Comparison of ENCODE assay signal across 15 cellular contexts in the genomic region with DNA sequence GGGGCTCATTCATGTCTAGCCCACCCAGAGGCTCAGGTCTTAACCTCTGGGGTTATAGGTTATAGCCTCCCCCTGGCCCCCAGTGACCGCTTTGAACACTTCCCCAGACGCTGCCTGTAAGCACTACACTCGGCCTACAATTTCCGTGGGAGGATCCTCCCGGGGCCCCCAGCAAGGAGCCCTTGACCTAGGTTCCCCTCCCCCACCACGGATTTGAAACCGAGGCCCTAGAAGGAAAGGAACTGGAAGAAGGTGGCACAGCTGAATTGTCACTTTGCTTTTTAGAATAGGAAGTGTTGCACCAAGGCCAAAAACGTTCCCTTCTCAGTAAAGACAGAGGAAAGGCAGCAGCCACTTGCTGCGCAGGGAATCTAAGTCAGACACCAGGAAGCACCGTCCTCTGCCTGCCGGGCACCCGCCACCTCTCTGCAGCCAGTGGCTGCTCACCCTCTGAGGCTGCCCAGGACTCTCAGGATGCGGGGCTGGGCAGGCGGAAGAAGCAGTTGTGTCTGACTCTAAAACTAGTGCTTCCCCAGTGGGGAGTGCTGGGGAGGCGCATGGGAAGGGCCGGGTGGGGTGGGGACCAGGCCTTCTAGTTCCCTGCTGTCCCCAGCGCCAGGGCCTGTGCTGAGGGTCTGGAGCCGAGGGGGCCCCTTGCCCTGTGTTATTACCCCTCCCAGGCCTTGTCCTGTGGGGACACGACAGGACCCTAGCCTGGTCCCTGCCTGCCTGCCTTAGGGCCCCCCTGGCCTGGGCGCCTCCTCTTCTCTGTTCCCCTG. TPM values are rescaled to one million over a fixed set of nuclear protein-coding genes. Genes with fewer than 3 reads are reported as not detected.
A peak's percentile ranks its signal among the peaks of the same experiment; 100 is the strongest.
DNase-seq lines count a peak whose midpoint lies in the region; ATAC-seq and TF ChIP-seq lines count a peak whose summit lies in the region.
"Had no signal": no experiment of that assay in that cellular context is flagged by ENCODE, and none has a peak within 500 bp of the region (broad histone marks: within the 10 kb centered on the region; RNA-seq: fewer than 3 reads in every experiment).

No MANE protein-coding gene starts in this region.

- TF ChIP-seq POLR2A in spleen (IDR thresholded peaks at IDR 0.05) (no peak), tibial nerve (IDR thresholded peaks at IDR 0.05) (no peak)

- H3K4me3 ChIP-seq in HEK293 (ENCODE audit: low read depth, low read length): no peak overlapping the region
- H3K4me3 ChIP-seq in NT2/D1 (ENCODE audit: insufficient read length, low read depth): no peak overlapping the region
- H3K4me3 ChIP-seq in endodermal cell (ENCODE audit: low read length): no peak overlapping the region
- peak overlapping the region in 2 of 8 donors; percentile 4 to 43 for H3K4me3 ChIP-seq in spleen
- peak overlapping the region in 1 of 4 donors; percentile 19 for H3K4me3 ChIP-seq in tibial nerve

- H3K4me1 ChIP-seq in HEK293 (ENCODE audit: control insufficient read depth, insufficient read depth, low read length) (no peaks in the 10 kb centered on the region), NT2/D1 (ENCODE audit: insufficient read depth, insufficient read length) (peaks cover 39% of the 10 kb centered on the region), endodermal cell (ENCODE audit: control insufficient read depth, insufficient read depth, low read length) (peaks cover 7% of the 10 kb centered on the region), spleen (peaks cover 4 to 31% (median 21%) of the 10 kb centered on the region in 6 donors), tibial nerve (peaks cover 0 to 14% (median 3%) of the 10 kb centered on the region in 4 donors)

- DNase-seq in NT2/D1 (ENCODE audit: low read depth, low spot score): no peak
- DNase-seq in endodermal cell: no peak
- no peak for DNase-seq in spleen
- no peak for DNase-seq in tibial nerve (ENCODE audit: low spot score in 2 of 2)
- no peak for DNase-seq in cerebellar nuclear complex (lab: John Stamatoyannopoulos, UW)
- DNase-seq: activated CD4-positive, CD25-positive, alpha-beta regulatory T cell treated with anti-CD3 and anti-CD28 coated beads, Interleukin-2, amount 50 U/mL, for 72 hours; activated naive CD4-positive, alpha-beta T cell treated with anti-CD3 and anti-CD28 coated beads, Interleukin-2, amount 50 U/mL, for 16 hours; CD8-positive, alpha-beta memory T cell; foreskin melanocyte; immature natural killer cell; NCI-H2081 had no signal

- CTCF ChIA-PET in HEK293 (lab: Yijun Ruan, JAX): interaction anchor here (0.7 kb wide), 1 partner anchor 58 kb away, joined by 3 read pairs; no protein-coding TSS in a partner anchor

- intact Hi-C loops in spleen (cut with DNase I; ENCODE audit: low total_unique reads): no loop called here

- peak overlapping the region; percentile 76 for H3K9ac ChIP-seq in NT2/D1 (ENCODE audit: insufficient read length, low read depth)
- H3K9ac ChIP-seq in endodermal cell (ENCODE audit: extremely low read depth, low read length, poor library complexity, severe bottlenecking): no peak overlapping the region

- H3K36me3 ChIP-seq in HEK293 (ENCODE audit: control insufficient read depth in 2 of 2, insufficient read depth in 1 of 2, low read length in 2 of 2): no peaks in the 10 kb centered on the region
- H3K36me3 ChIP-seq in NT2/D1 (ENCODE audit: insufficient read depth, insufficient read length, low read length): no peaks in the 10 kb centered on the region
- H3K36me3 ChIP-seq in endodermal cell (ENCODE audit: control insufficient read depth, insufficient read depth, low read length): no peaks in the 10 kb centered on the region
- H3K36me3 ChIP-seq in spleen: no peaks in the 10 kb centered on the region
- no peaks in the 10 kb centered on the region for H3K36me3 ChIP-seq in tibial nerve

- no peak overlapping the region for H3K4me3 Mint-ChIP-seq in endodermal cell
- H3K4me3 Mint-ChIP-seq: immature natural killer cell had no signal

- H3K9me3 ChIP-seq in HEK293 (ENCODE audit: control insufficient read depth, insufficient read depth, low read depth, low read length) (no peaks in the 10 kb centered on the region), NT2/D1 (ENCODE audit: insufficient read depth, low read length) (no peaks in the 10 kb centered on the region), endodermal cell (ENCODE audit: control insufficient read depth, low read length) (no peaks in the 10 kb centered on the region), spleen (no peaks in the 10 kb centered on the region), tibial nerve (no peaks in the 10 kb centered on the region)

- POLR2A ChIA-PET in HEK293 (lab: Yijun Ruan, JAX): no interaction called here

- peaks cover 56% of the 10 kb centered on the region for H3K27me3 Mint-ChIP-seq in endodermal cell (ENCODE audit: insufficient read depth)

- H3K27me3 ChIP-seq in NT2/D1 (ENCODE audit: insufficient read depth, insufficient read length) (peaks cover 24% of the 10 kb centered on the region), endodermal cell (ENCODE audit: control insufficient read depth, insufficient read depth, low read length, poor library complexity, severe bottlenecking) (peaks cover 17% of the 10 kb centered on the region), spleen (replicated peaks in 1 of 7) (peaks cover 0 to 46% (median 0%) of the 10 kb centered on the region in 7 donors), tibial nerve (peaks cover 0 to 16% of the 10 kb centered on the region in 2 donors)

- no peaks in the 10 kb centered on the region for H3K9me3 Mint-ChIP-seq in endodermal cell
- H3K9me3 Mint-ChIP-seq: CD8-positive, alpha-beta memory T cell; immature natural killer cell had no signal

- WGBS in endodermal cell (ENCODE audit: insufficient coverage in 1 of 2, insufficient read length in 1 of 2), 2 experiments: 71% methylated on average over 15 to 20 of the region's 20 CpGs
- 10 to 22% (median 19%) methylated on average over 20 of the region's 20 CpGs for WGBS in spleen, 5 donors
- WGBS in tibial nerve, 2 donors: 37 to 49% methylated on average over 18 to 20 of the region's 20 CpGs

- no peak for TF ChIP-seq EP300 in tibial nerve (IDR thresholded peaks at IDR 0.05)

- no peak for ATAC-seq in GM18498 (IDR thresholded peaks at IDR 0.05; ENCODE audit: unreplicated experiment)

- TF ChIP-seq CTCF in HEK293 (tag by site-specific recombination; IDR thresholded peaks at IDR 0.05) (no peak), endodermal cell (conservative IDR thresholded peaks at IDR 0.05) (no peak), spleen (IDR thresholded peaks at IDR 0.05 in 8 of 11, conservative IDR thresholded peaks at IDR 0.05 in 3 of 11) (peak in 1 of 11 experiments; percentile 12), tibial nerve (IDR thresholded peaks at IDR 0.05) (no peak)

- H3K27ac Mint-ChIP-seq in endodermal cell: no peak overlapping the region
- H3K27ac Mint-ChIP-seq: immature natural killer cell had no signal

- H3K36me3 Mint-ChIP-seq in endodermal cell (ENCODE audit: low read depth): no peaks in the 10 kb centered on the region
- H3K36me3 Mint-ChIP-seq: CD8-positive, alpha-beta memory T cell; immature natural killer cell had no signal

- peaks cover 15% of the 10 kb centered on the region for H3K4me1 Mint-ChIP-seq in endodermal cell
- H3K4me1 Mint-ChIP-seq: CD8-positive, alpha-beta memory T cell had no signal

- H3K27ac ChIP-seq in HEK293 (ENCODE audit: extremely low read depth, low read depth, low read length): no peak overlapping the region
- H3K27ac ChIP-seq in endodermal cell (ENCODE audit: low read depth, low read length): peak overlapping the region; percentile 66
- peak overlapping the region in 5 of 8 donors; percentile 17 to 67 (median 48) for H3K27ac ChIP-seq in spleen
- no peak overlapping the region for H3K27ac ChIP-seq in tibial nerve

TF ChIP-seq in HEK293, 187 proteins besides CTCF, POLR2A, EP300 and RAD21:
- TF ChIP-seq, protein P1, sequence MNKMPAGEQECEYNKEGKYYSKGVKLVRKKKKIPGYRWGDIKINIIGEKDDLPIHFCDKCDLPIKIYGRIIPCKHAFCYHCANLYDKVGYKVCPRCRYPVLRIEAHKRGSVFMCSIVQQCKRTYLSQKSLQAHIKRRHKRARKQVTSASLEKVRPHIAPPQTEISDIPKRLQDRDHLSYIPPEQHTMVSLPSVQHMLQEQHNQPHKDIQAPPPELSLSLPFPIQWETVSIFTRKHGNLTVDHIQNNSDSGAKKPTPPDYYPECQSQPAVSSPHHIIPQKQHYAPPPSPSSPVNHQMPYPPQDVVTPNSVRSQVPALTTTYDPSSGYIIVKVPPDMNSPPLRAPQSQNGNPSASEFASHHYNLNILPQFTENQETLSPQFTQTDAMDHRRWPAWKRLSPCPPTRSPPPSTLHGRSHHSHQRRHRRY (tag by site-specific recombination; IDR thresholded peaks at IDR 0.05): no peak
- no peak for TF ChIP-seq WT1 (tag by site-specific recombination; IDR thresholded peaks at IDR 0.05)
- TF ChIP-seq ZNF341 (tag by site-specific recombination; IDR thresholded peaks at IDR 0.05; ENCODE audit: low read depth): peak; percentile 63
- TF ChIP-seq YY2 (tag by site-specific recombination; IDR thresholded peaks at IDR 0.05): no peak
- no peak for TF ChIP-seq SP3 (tag by site-specific recombination; IDR thresholded peaks at IDR 0.05)
- TF ChIP-seq GLIS2 (tag by site-specific recombination; IDR thresholded peaks at IDR 0.05): 0 out of 2 replicates have a peak, but pooled peaks have one; percentile 13
- TF ChIP-seq KLF16 (tag by site-specific recombination; IDR thresholded peaks at IDR 0.05): no peak

RNA-seq across cellular contexts. Expression of a gene that starts 7.9 kb away (rescaled TPM):
- total RNA-seq in endodermal cell (not detected), spleen (under 1 TPM in 5 of 7 donors, not detected in 2; 0.10 to 0.51 (median 0.17) TPM), tibial nerve (1 to 10 TPM in 1 of 4 donors, under 1 TPM in 3; 0.39 to 2.1 (median 0.52) TPM)
- 4.2 TPM for polyA plus RNA-seq in endodermal cell (2013, experiment 1 of 2)
- 3.8 TPM for polyA plus RNA-seq in endodermal cell (2013, experiment 2 of 2)
- under 1 TPM in 2 of 3 donors, not detected in 1; 0.03 to 0.16 TPM for polyA plus RNA-seq in spleen
- total RNA-seq: CD8-positive, alpha-beta memory T cell; mononuclear cell; pulmonary artery endothelial cell had no signal
- polyA plus RNA-seq: CD8-positive, alpha-beta memory T cell; immature natural killer cell had no signal

RNA-seq across cellular contexts. Expression of a gene that starts 41.6 kb away (rescaled TPM):
- 10 to 100 TPM; 87.7 to 95.1 TPM for total RNA-seq in endodermal cell
- polyA plus RNA-seq in endodermal cell (2013, experiment 1 of 2): 147 TPM
- polyA plus RNA-seq in endodermal cell (2013, experiment 2 of 2): 134 TPM
- 10 to 100 TPM; 56.1 to 65.8 (median 58.8) TPM for total RNA-seq in spleen
- polyA plus RNA-seq in spleen: 10 to 100 TPM; 65.5 to 89.7 (median 83.5) TPM
- total RNA-seq in tibial nerve: 10 to 100 TPM; 35.0 to 86.7 (median 50.4) TPM

RNA-seq across cellular contexts. Expression of a gene that starts 53.4 kb away (rescaled TPM):
- 100 to 1,000 TPM; 258 to 298 TPM for total RNA-seq in endodermal cell
- 420 TPM for polyA plus RNA-seq in endodermal cell (2013, experiment 1 of 2)
- 373 TPM for polyA plus RNA-seq in endodermal cell (2013, experiment 2 of 2)
- 100 to 1,000 TPM; 181 to 531 (median 217) TPM for total RNA-seq in spleen
- polyA plus RNA-seq in spleen: 100 to 1,000 TPM; 340 to 698 (median 481) TPM
- 100 to 1,000 TPM; 337 to 421 (median 383) TPM for total RNA-seq in tibial nerve

Comparison
In these comparisons a context has a peak if more than half of its experiments do, and no peak if none do; other contexts are left out.
1. H3K27ac ChIP-seq: peak in endodermal cell (single experiment) and spleen (5 of 8); none in HEK293 (single experiment) and tibial nerve (0 of 4).